8 cellular contexts compared by ENCODE assay signal in the genomic region with DNA sequence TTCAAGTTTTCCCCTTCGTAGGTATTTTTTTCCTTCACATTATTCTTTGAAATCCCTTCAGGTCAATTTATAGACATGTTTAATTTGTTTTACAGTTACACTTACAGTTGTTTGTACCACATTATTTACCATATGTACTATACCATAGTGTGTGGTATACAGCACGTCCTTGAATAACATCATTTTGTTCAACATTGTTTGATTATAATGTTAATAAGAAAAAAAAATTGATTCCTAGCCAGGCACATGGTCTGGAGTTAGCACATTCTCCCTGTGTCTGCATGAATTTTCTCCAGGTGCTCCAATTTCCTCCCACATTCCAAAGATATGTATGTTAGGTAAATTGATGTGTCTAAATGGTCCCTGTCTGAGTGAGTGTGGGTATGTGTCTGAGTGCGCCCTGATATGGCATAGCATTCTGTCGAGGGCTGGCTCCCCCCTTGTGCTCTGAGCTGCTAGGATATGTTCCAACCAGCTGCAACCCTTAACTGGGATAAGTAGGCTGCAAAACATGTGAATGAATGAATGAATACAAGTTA.
"Had no signal": no experiment of that assay in that cellular context is flagged by ENCODE, and none has a peak within 500 bp of the region (broad histone marks: within the 10 kb centered on the region; RNA-seq: fewer than 3 reads in every experiment).

No MANE protein-coding gene starts in this region.

- H3K4me3 ChIP-seq: GM23338, K562 had no signal

- H3K4me1 Mint-ChIP-seq: GM23338, H9 had no signal

- ATAC-seq: GM23338, K562 had no signal

- H3K4me2 ChIP-seq: GM23338 had no signal

- H3K27ac Mint-ChIP-seq: GM23338, H9 had no signal

- H3K4me3 Mint-ChIP-seq: GM23338, H9 had no signal

- H2AFZ ChIP-seq: GM23338 had no signal

- DNase-seq: H9, HCEC 1CT, IMR-90, KG1 had no signal

- FAIRE-seq: H1, HTR-8/SVneo, K562 had no signal
